ENCODE assay signal across 8 cellular contexts in genomic region chr6:144006731-144007454, GRCh38. TPM values are rescaled to one million over a fixed set of nuclear protein-coding genes. Genes with fewer than 3 reads are reported as not detected.
DNase-seq lines count a peak whose midpoint lies in the region; ATAC-seq, FAIRE-seq and TF ChIP-seq lines count a peak whose summit lies in the region.

No MANE protein-coding gene starts in this region.

- no peak for TF ChIP-seq RAD21 in A549 (conservative IDR thresholded peaks at IDR 0.05 in 1 of 2, IDR thresholded peaks at IDR 0.05 in 1 of 2)

- TF ChIP-seq CTCF in A549 (IDR thresholded peaks at IDR 0.05) (no peak), HL-60 (IDR thresholded peaks at IDR 0.05; ENCODE audit: insufficient read depth, low read length) (no peak), astrocyte (IDR thresholded peaks at IDR 0.05; ENCODE audit: insufficient read depth, low read depth, low read length) (no peak), kidney (IDR thresholded peaks at IDR 0.05; ENCODE audit: borderline replicate concordance, extremely low read depth, insufficient read depth) (no peak), stomach (IDR thresholded peaks at IDR 0.05) (no peak)

- H3K4me3 Mint-ChIP-seq in astrocyte (ENCODE audit: unreplicated experiment) = peak overlapping the region; percentile 86

- H3K27me3 ChIP-seq in HL-60 (ENCODE audit: insufficient read depth, poor library complexity, severe bottlenecking) = no peaks in the 10 kb centered on the region
- peaks cover 4% of the 10 kb centered on the region for H3K27me3 ChIP-seq in astrocyte (ENCODE audit: insufficient read depth, low read length)
- peaks cover 0 to 6% (median 0%) of the 10 kb centered on the region in 3 donors for H3K27me3 ChIP-seq in stomach

- peaks cover 2% of the 10 kb centered on the region; the same call in 1 of the 3 replicates for H3K9me3 ChIP-seq in A549
- H3K9me3 ChIP-seq in astrocyte (ENCODE audit: insufficient read depth, low read depth, low read length) = no peaks in the 10 kb centered on the region
- no peaks in the 10 kb centered on the region for H3K9me3 ChIP-seq in kidney (ENCODE audit: control insufficient read depth in 1 of 2, low read length in 2 of 2)
- H3K9me3 ChIP-seq in stomach = no peaks in the 10 kb centered on the region

- TF ChIP-seq POLR2A in A549 (IDR thresholded peaks at IDR 0.05; ENCODE audit: low read length) (no peak), stomach (IDR thresholded peaks at IDR 0.05) (no peak)

- H3K79me2 ChIP-seq in astrocyte (ENCODE audit: insufficient read depth, low read length) = peaks cover 31% of the 10 kb centered on the region

- peaks cover 14% of the 10 kb centered on the region for H3K9me3 Mint-ChIP-seq in astrocyte (ENCODE audit: unreplicated experiment)

- H4K20me1 ChIP-seq in astrocyte (ENCODE audit: insufficient read depth, low read length) = no peaks in the 10 kb centered on the region

- no peaks in the 10 kb centered on the region for H3K4me1 Mint-ChIP-seq in astrocyte (ENCODE audit: low read depth, unreplicated experiment)

- H2AFZ ChIP-seq in astrocyte (ENCODE audit: low read depth, low read length) = peak overlapping the region; percentile 22

- peak overlapping the region; percentile 88 for H3K9ac ChIP-seq in astrocyte (ENCODE audit: low read length)
- H3K9ac ChIP-seq in kidney (ENCODE audit: low read length in 2 of 2) = peak overlapping the region in 1 of 2 donors; percentile 65

- peak overlapping the region; percentile 39 to 89; a peak in 4 of 6 replicates for H3K27ac ChIP-seq in A549
- H3K27ac ChIP-seq in HL-60 (replicated peaks) = no peak overlapping the region
- peak overlapping the region; percentile 79 for H3K27ac ChIP-seq in astrocyte (ENCODE audit: low read depth, low read length)
- no peak overlapping the region for H3K27ac ChIP-seq in kidney (ENCODE audit: low read depth in 2 of 2, low read length in 2 of 2)
- H3K27ac ChIP-seq in stomach = peak overlapping the region in 4 of 5 donors; percentile 71 to 86 (median 80)

- DNase-seq in A549 (ENCODE audit: low read depth in 1 of 2, low spot score in 1 of 2) (peak; percentile 11 to 19), HL-60 (ENCODE audit: low read depth in 1 of 2, low spot score in 1 of 2) (no peak), astrocyte (ENCODE audit: low read depth) (peak; percentile 71), kidney (no peak), stomach (no peak), NCI-H1092 treated with DMSO at 0.1 percent for 48 hours (lab: John Stamatoyannopoulos, UW) (no peak)

- H3K4me2 ChIP-seq in A549 = peak overlapping the region; percentile 75
- H3K4me2 ChIP-seq in astrocyte (ENCODE audit: low read length) = peak overlapping the region; percentile 85

- H3K36me3 ChIP-seq in astrocyte (ENCODE audit: insufficient read depth, low read length) (no peaks in the 10 kb centered on the region), kidney (ENCODE audit: control insufficient read depth in 1 of 2, insufficient read depth in 2 of 2, low read length in 2 of 2) (no peaks in the 10 kb centered on the region), stomach (no peaks in the 10 kb centered on the region)

- CTCF ChIA-PET in A549 (lab: Yijun Ruan, JAX) = no interaction called here

- 45% methylated on average over 21 of the region's 21 CpGs for WGBS in A549 (ENCODE audit: missing lambda C conversion rate)
- 20 to 38% (median 25%) methylated on average over 21 of the region's 21 CpGs for WGBS in stomach, 5 donors

- H3K4me1 ChIP-seq in A549 = no peaks in the 10 kb centered on the region
- no peaks in the 10 kb centered on the region for H3K4me1 ChIP-seq in astrocyte (ENCODE audit: insufficient read depth, low read length)
- peaks cover 0 to 4% of the 10 kb centered on the region in 2 donors for H3K4me1 ChIP-seq in kidney (ENCODE audit: control insufficient read depth in 1 of 2, insufficient read depth in 1 of 2, low read depth in 1 of 2, low read length in 2 of 2)
- H3K4me1 ChIP-seq in stomach = peaks cover 0 to 4% (median 0%) of the 10 kb centered on the region in 4 donors

- FAIRE-seq in A549 (lab: Jason Lieb, UNC) = no peak
- no peak for FAIRE-seq in astrocyte (lab: Jason Lieb, UNC)
- FAIRE-seq in kidney (lab: Jason Lieb, UNC) = no peak

- peaks cover 18% of the 10 kb centered on the region for H3K27me3 Mint-ChIP-seq in astrocyte (ENCODE audit: low read depth, unreplicated experiment)

- H3K4me3 ChIP-seq in A549 (peak overlapping the region; percentile 58), HL-60 (replicated peaks; ENCODE audit: insufficient read depth, low read length) (peak overlapping the region; percentile 48), astrocyte (ENCODE audit: insufficient read depth, low read depth, low read length) (peak overlapping the region; percentile 76), kidney (ENCODE audit: low read length in 2 of 2) (peak overlapping the region; percentile 50 to 60), stomach (peak overlapping the region; percentile 55 to 74 (median 62))

- H3K27ac Mint-ChIP-seq in astrocyte (ENCODE audit: unreplicated experiment) = peak overlapping the region; percentile 21

- TF ChIP-seq EP300 in A549 (IDR thresholded peaks at IDR 0.05) = no peak
- no peak for TF ChIP-seq EP300 in stomach (IDR thresholded peaks at IDR 0.05)

- ATAC-seq in A549 = peak; percentile 49 to 58; a peak in 5 of 6 replicates
- ATAC-seq in GM21528 (IDR thresholded peaks at IDR 0.05; ENCODE audit: low FRiP score, unreplicated experiment) = no peak
- ATAC-seq in HG03469 (IDR thresholded peaks at IDR 0.05; ENCODE audit: unreplicated experiment) = no peak

- intact Hi-C loops in kidney (cut with DNase I) = no loop called here
- intact Hi-C loops in stomach (cut with DNase I; ENCODE audit: low total_unique reads) = no loop called here

- POLR2A ChIA-PET in A549 (lab: Yijun Ruan, JAX) = no interaction called here

- no peaks in the 10 kb centered on the region for H3K36me3 Mint-ChIP-seq in astrocyte (ENCODE audit: low read depth, unreplicated experiment)

TF ChIP-seq in A549, 52 proteins besides CTCF, POLR2A, EP300 and RAD21:
- TF ChIP-seq ZC3H11A (IDR thresholded peaks at IDR 0.05) = no peak
- no peak for TF ChIP-seq FOSL2 (IDR thresholded peaks at IDR 0.05)
- TF ChIP-seq FOSL2 (CRISPR knock-in tag; IDR thresholded peaks at IDR 0.05) = peak; percentile 84

RNA-seq across cellular contexts. Expression of gene PLAGL1, which starts 1.2 kb away (rescaled TPM):
- polyA plus RNA-seq in A549 (2011; rRNA removed) (8.2 and 10.3 TPM in 2 replicates), A549 (2017; fragmentation: RNase III; extraction: RNeasy Plus Mini Kit Qiagen cat#74134 plus additional on column Dnase treatment) (4.7 to 6.6 TPM (median 5.0 TPM) in 3 replicates), kidney (ENCODE audit: insufficient read depth, low read depth, low replicate concordance) (7.1 TPM), stomach (10 to 100 TPM; 11.2 to 13.8 (median 13.6) TPM)
- 7.6 and 9.5 TPM in 2 replicates for polyA plus RNA-seq in A549 (2012; cell fraction: cytosol; rRNA removed)
- polyA plus RNA-seq in A549 (2012; cell fraction: nucleus; rRNA removed) = 21.3 and 22.0 TPM in 2 replicates
- polyA minus RNA-seq in A549 (2011; rRNA and poly(A)+ RNA removed) = 7.4 and 9.4 TPM in 2 replicates
- total RNA-seq in astrocyte (18.3 and 20.3 TPM in 2 replicates), kidney (23.6 TPM), stomach (10 to 100 TPM; 13.4 to 94.9 (median 25.9) TPM)

Comparison
In these comparisons a context has a peak if more than half of its experiments do, and no peak if none do; other contexts are left out.
1. ATAC-seq: peak in A549 (2 of 2); none in GM21528 (single experiment) and HG03469 (single experiment).
2. DNase-seq: peak in A549 (2 of 2) and astrocyte (single experiment); none in HL-60 (0 of 2), kidney (single experiment), stomach (single experiment) and NCI-H1092 treated with DMSO at 0.1 percent for 48 hours (single experiment).
3. H3K27ac ChIP-seq: peak in A549 (2 of 2), astrocyte (single experiment) and stomach (4 of 5); none in HL-60 (single experiment) and kidney (0 of 2).
4. Peak in every context shown above with its lines, with median percentiles within 50 percentile points of each other: H3K4me3 ChIP-seq.